ENCODE assay signal across 13 cellular contexts in genomic region chr4:101014417-101014816, GRCh38.
DNase-seq lines count a peak whose midpoint lies in the region; ATAC-seq and TF ChIP-seq lines count a peak whose summit lies in the region.
"Had no signal": no experiment of that assay in that cellular context is flagged by ENCODE, and none has a peak within 500 bp of the region (broad histone marks: within the 10 kb centered on the region; RNA-seq: fewer than 3 reads in every experiment).

No MANE protein-coding gene starts in this region.

- DNase-seq in MCF 10A (ENCODE audit: unreplicated experiment) (no peak), breast epithelium (ENCODE audit: low spot score in 2 of 2) (no peak), ascending aorta (ENCODE audit: low spot score in 2 of 2) (no peak), Peyer's patch (no peak), posterior vena cava (ENCODE audit: low spot score) (no peak)
- no peak for DNase-seq in stimulated activated effector memory CD8-positive, alpha-beta T cell treated with anti-CD3 and anti-CD28 coated beads, Interleukin-12 subunit alpha, Interleukin-12 subunit beta, amount 100 ng/mL, for 72 hours (ENCODE audit: low spot score in 2 of 2)
- DNase-seq: H7, NCI-H510A had no signal

- no peak overlapping the region for H3K27ac ChIP-seq in breast epithelium
- no peak overlapping the region for H3K27ac ChIP-seq in ascending aorta
- H3K27ac ChIP-seq in Peyer's patch, result no peak overlapping the region
- H3K27ac ChIP-seq: A549, tibial nerve had no signal

- no TSS peak for BruUV-seq in MCF 10A (replicated peaks; lab: Mats Ljungman, UMichigan)

- ATAC-seq in GM21825 (IDR thresholded peaks at IDR 0.05; ENCODE audit: unreplicated experiment), result peak; percentile 43
- peak; percentile 37 for ATAC-seq in HG03354 (IDR thresholded peaks at IDR 0.05; ENCODE audit: poor library complexity, severe bottlenecking, unreplicated experiment)
- peak; percentile 48 for ATAC-seq in stimulated activated effector memory CD8-positive, alpha-beta T cell treated with anti-CD3 and anti-CD28 coated beads, Interleukin-12 subunit alpha, Interleukin-12 subunit beta, amount 100 ng/mL, for 72 hours
- ATAC-seq: A549, esophagus mucosa had no signal

- H3K27ac Mint-ChIP-seq in MCF 10A (ENCODE audit: low read depth, unreplicated experiment), result peak overlapping the region; percentile 20
- H3K27ac Mint-ChIP-seq in stimulated activated effector memory CD8-positive, alpha-beta T cell treated with anti-CD3 and anti-CD28 coated beads, Interleukin-12 subunit alpha, Interleukin-12 subunit beta, amount 100 ng/mL, for 72 hours, result peak overlapping the region; percentile 48

- H3K36me3 Mint-ChIP-seq in MCF 10A (ENCODE audit: insufficient read depth, unreplicated experiment), result peaks cover 7% of the 10 kb centered on the region
- peaks cover 5% of the 10 kb centered on the region for H3K36me3 Mint-ChIP-seq in stimulated activated effector memory CD8-positive, alpha-beta T cell treated with anti-CD3 and anti-CD28 coated beads, Interleukin-12 subunit alpha, Interleukin-12 subunit beta, amount 100 ng/mL, for 72 hours

- no peaks in the 10 kb centered on the region for H3K4me1 ChIP-seq in breast epithelium
- peaks cover 0 to 5% of the 10 kb centered on the region in 2 donors for H3K4me1 ChIP-seq in ascending aorta
- no peaks in the 10 kb centered on the region for H3K4me1 ChIP-seq in Peyer's patch

- H3K27me3 ChIP-seq in breast epithelium (no peaks in the 10 kb centered on the region), ascending aorta (no peaks in the 10 kb centered on the region), Peyer's patch (no peaks in the 10 kb centered on the region)
- H3K27me3 ChIP-seq: tibial nerve had no signal

- POLR2A ChIA-PET in MCF 10A (lab: Yijun Ruan, JAX), result no interaction called here

- peaks cover 4% of the 10 kb centered on the region for H3K4me1 Mint-ChIP-seq in MCF 10A (ENCODE audit: insufficient read depth, unreplicated experiment)
- peaks cover 78% of the 10 kb centered on the region for H3K4me1 Mint-ChIP-seq in stimulated activated effector memory CD8-positive, alpha-beta T cell treated with anti-CD3 and anti-CD28 coated beads, Interleukin-12 subunit alpha, Interleukin-12 subunit beta, amount 100 ng/mL, for 72 hours

- no peak overlapping the region for H3K4me3 ChIP-seq in breast epithelium
- no peak overlapping the region for H3K4me3 ChIP-seq in ascending aorta
- no peak overlapping the region for H3K4me3 ChIP-seq in Peyer's patch
- H3K4me3 ChIP-seq: A549, tibial nerve had no signal

- H3K27me3 Mint-ChIP-seq in MCF 10A (ENCODE audit: insufficient read depth, unreplicated experiment), result no peaks in the 10 kb centered on the region

- no peak overlapping the region for H3K4me3 Mint-ChIP-seq in MCF 10A (ENCODE audit: unreplicated experiment)
- peak overlapping the region; percentile 31 for H3K4me3 Mint-ChIP-seq in stimulated activated effector memory CD8-positive, alpha-beta T cell treated with anti-CD3 and anti-CD28 coated beads, Interleukin-12 subunit alpha, Interleukin-12 subunit beta, amount 100 ng/mL, for 72 hours

- no peaks in the 10 kb centered on the region for H3K9me3 ChIP-seq in breast epithelium
- H3K9me3 ChIP-seq in ascending aorta, result no peaks in the 10 kb centered on the region
- no peaks in the 10 kb centered on the region for H3K9me3 ChIP-seq in Peyer's patch
- H3K9me3 ChIP-seq: A549, tibial nerve had no signal

- TF ChIP-seq POLR2A in breast epithelium (IDR thresholded peaks at IDR 0.05) (no peak), Peyer's patch (IDR thresholded peaks at IDR 0.05) (no peak)

- no peaks in the 10 kb centered on the region for H3K36me3 ChIP-seq in breast epithelium
- no peaks in the 10 kb centered on the region for H3K36me3 ChIP-seq in ascending aorta
- no peaks in the 10 kb centered on the region for H3K36me3 ChIP-seq in Peyer's patch
- H3K36me3 ChIP-seq: tibial nerve had no signal

- H3K9me3 Mint-ChIP-seq in MCF 10A (ENCODE audit: unreplicated experiment), result no peaks in the 10 kb centered on the region
- peaks cover 2% of the 10 kb centered on the region for H3K9me3 Mint-ChIP-seq in stimulated activated effector memory CD8-positive, alpha-beta T cell treated with anti-CD3 and anti-CD28 coated beads, Interleukin-12 subunit alpha, Interleukin-12 subunit beta, amount 100 ng/mL, for 72 hours

- TF ChIP-seq CTCF in MCF 10A (IDR thresholded peaks at IDR 0.05; ENCODE audit: unreplicated experiment) (no peak), breast epithelium (IDR thresholded peaks at IDR 0.05) (no peak), ascending aorta (IDR thresholded peaks at IDR 0.05) (no peak), Peyer's patch (IDR thresholded peaks at IDR 0.05) (no peak)

- intact Hi-C loops in MCF 10A (cut with micrococcal nuclease) (no loop called here), breast epithelium (cut with DNase I; ENCODE audit: low total_unique reads) (no loop called here), ascending aorta (cut with DNase I) (no loop called here), posterior vena cava (cut with DNase I) (no loop called here)

- CTCF ChIA-PET in MCF 10A (lab: Yijun Ruan, JAX), result no interaction called here
